8 cellular contexts compared by ENCODE assay signal in genomic region chrX:104513162-104513561, GRCh38. TPM values are rescaled to one million over a fixed set of nuclear protein-coding genes. Genes with fewer than 3 reads are reported as not detected.
"Had no signal": no experiment of that assay in that cellular context is flagged by ENCODE, and none has a peak within 500 bp of the region (broad histone marks: within the 10 kb centered on the region; RNA-seq: fewer than 3 reads in every experiment).

No MANE protein-coding gene starts in this region.

- H3K4me3 ChIP-seq: GM12878 had no signal

- ATAC-seq: GM12878 had no signal

- DNase-seq: GDM1, GF-D8 had no signal

- FAIRE-seq: G401.6, GM12878, GM12891, GM12892, GM18507 had no signal

RNA-seq across cellular contexts. Expression of gene IL1RAPL2, which starts 52.8 kb away (rescaled TPM):
- total RNA-seq: G401, GM12878 had no signal
